In the genomic region with DNA sequence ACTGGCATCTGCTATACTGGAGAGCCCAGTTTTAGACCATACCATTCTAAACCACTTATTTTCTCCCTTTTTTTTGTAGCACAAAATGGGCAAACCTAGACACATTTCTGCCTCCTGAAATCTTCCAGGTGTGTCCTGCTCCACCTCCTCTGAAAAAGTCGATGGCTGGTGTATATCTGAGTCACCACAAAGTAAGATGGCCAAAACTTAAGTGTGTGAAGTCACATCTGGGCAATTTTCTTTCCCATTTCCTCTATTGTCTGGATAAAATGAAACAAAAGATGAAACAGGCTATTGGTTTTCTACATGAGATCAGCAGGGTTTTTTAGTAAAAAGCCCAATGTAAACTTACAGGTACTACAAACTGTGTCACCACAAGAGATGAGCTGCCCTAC, we compare ENCODE assay signal across 21 cellular contexts.
A peak's percentile ranks its signal among the peaks of the same experiment; 100 is the strongest.
DNase-seq lines count a peak whose midpoint lies in the region; ATAC-seq, FAIRE-seq and TF ChIP-seq lines count a peak whose summit lies in the region.
"Had no signal": no experiment of that assay in that cellular context is flagged by ENCODE, and none has a peak within 500 bp of the region (broad histone marks: within the 10 kb centered on the region; RNA-seq: fewer than 3 reads in every experiment).

No MANE protein-coding gene starts in this region.

- peaks cover 82% of the 10 kb centered on the region for H3K4me1 Mint-ChIP-seq in T-helper 1 cell treated with Interleukin-12 subunit alpha and Interleukin-12 subunit beta and Interleukin-4 antibody, amounts not matched to agents 30 μg/mL and 1 μg/mL, for 36 hours (ENCODE audit: low read depth)

- intact Hi-C loops in heart right ventricle (cut with DNase I), result no loop called here

- H3K27me3 Mint-ChIP-seq in T-helper 1 cell treated with Interleukin-12 subunit alpha and Interleukin-12 subunit beta and Interleukin-4 antibody, amounts not matched to agents 30 μg/mL and 1 μg/mL, for 36 hours (ENCODE audit: low read depth), result no peaks in the 10 kb centered on the region

- H3K4me3 ChIP-seq in GM12865 (ENCODE audit: low read depth, low read length) (no peak overlapping the region), OCI-LY1 (ENCODE audit: low read depth, low read length, poor library complexity, severe bottlenecking) (no peak overlapping the region), bronchial epithelial cell (ENCODE audit: low read depth, low read length) (no peak overlapping the region), heart right ventricle (no peak overlapping the region)
- H3K4me3 ChIP-seq: gastroesophageal sphincter, vagina had no signal

- peaks cover 6% of the 10 kb centered on the region; the same call in 1 of the 2 replicates for H3K36me3 ChIP-seq in OCI-LY1 (ENCODE audit: insufficient read depth, low read length)
- H3K36me3 ChIP-seq in bronchial epithelial cell (ENCODE audit: control insufficient read depth, insufficient read depth, low read length), result no peaks in the 10 kb centered on the region
- no peaks in the 10 kb centered on the region for H3K36me3 ChIP-seq in heart right ventricle
- H3K36me3 ChIP-seq: gastroesophageal sphincter, vagina had no signal

- H3K27ac Mint-ChIP-seq in T-helper 1 cell treated with Interleukin-12 subunit alpha and Interleukin-12 subunit beta and Interleukin-4 antibody, amounts not matched to agents 30 μg/mL and 1 μg/mL, for 36 hours, result peak overlapping the region; percentile 56

- peaks cover 99% of the 10 kb centered on the region for H3K4me1 ChIP-seq in OCI-LY1 (ENCODE audit: insufficient read depth, low read length, severe bottlenecking)
- peaks cover 0 to 43% (median 8%) of the 10 kb centered on the region in 9 donors for H3K4me1 ChIP-seq in heart right ventricle
- H3K4me1 ChIP-seq: Caco-2, gastroesophageal sphincter had no signal

- TF ChIP-seq CTCF in GM12865 (IDR thresholded peaks at IDR 0.05; ENCODE audit: insufficient read depth, low read depth, low read length, missing control alignments) (no peak), OCI-LY1 (IDR thresholded peaks at IDR 0.05; ENCODE audit: low read length) (no peak), bronchial epithelial cell (IDR thresholded peaks at IDR 0.05; ENCODE audit: insufficient read depth, low read length, severe bottlenecking) (no peak), heart right ventricle (IDR thresholded peaks at IDR 0.05) (no peak)

- H3K4me3 Mint-ChIP-seq in T-helper 1 cell treated with Interleukin-12 subunit alpha and Interleukin-12 subunit beta and Interleukin-4 antibody, amounts not matched to agents 30 μg/mL and 1 μg/mL, for 36 hours, result peak overlapping the region; percentile 36

- no peaks in the 10 kb centered on the region for H3F3A ChIP-seq in OCI-LY1 (ENCODE audit: insufficient read depth, low read length)

- no peaks in the 10 kb centered on the region for H3K9me2 ChIP-seq in OCI-LY1 (ENCODE audit: low read depth, low read length)

- H2AFZ ChIP-seq in OCI-LY1 (ENCODE audit: low read length), result no peak overlapping the region

- DNase-seq in T-helper 1 cell (no peak), GM12865 (ENCODE audit: low read depth) (peak; percentile 49), bronchial epithelial cell (ENCODE audit: low read depth) (peak; percentile 53), heart right ventricle (no peak), HuH-7 (ENCODE audit: low spot score) (no peak)
- DNase-seq: activated CD4-positive, alpha-beta T cell treated with anti-CD3 and anti-CD28 coated beads, Interleukin-2, amount 50 U/mL, for 48 hours; aorta; BE2C; Caco-2; central memory CD4-positive, alpha-beta T cell; EL; NCI-H1436; NCI-H2171 treated with DMSO at 0.1 percent for 48 hours; NCI-H526; stimulated activated CD4-positive, alpha-beta T cell treated with anti-CD3 and anti-CD28 coated beads, Interleukin-4, amount 100 ng/mL, for 4 hours had no signal

- H3K36me3 Mint-ChIP-seq in T-helper 1 cell treated with Interleukin-12 subunit alpha and Interleukin-12 subunit beta and Interleukin-4 antibody, amounts not matched to agents 30 μg/mL and 1 μg/mL, for 36 hours (ENCODE audit: low read depth), result peaks cover 34% of the 10 kb centered on the region

- no peaks in the 10 kb centered on the region for H4K20me1 ChIP-seq in OCI-LY1 (ENCODE audit: insufficient read depth, low read length)

- H3K27ac ChIP-seq in OCI-LY1 (ENCODE audit: low read depth, low read length, poor library complexity, severe bottlenecking), result peak overlapping the region; percentile 78
- no peak overlapping the region for H3K27ac ChIP-seq in heart right ventricle
- H3K27ac ChIP-seq: gastroesophageal sphincter, vagina had no signal

- H3K9me3 ChIP-seq in OCI-LY1 (ENCODE audit: low read length) (no peaks in the 10 kb centered on the region), heart right ventricle (no peaks in the 10 kb centered on the region)
- H3K9me3 ChIP-seq: BE2C, Caco-2, gastroesophageal sphincter, vagina had no signal

- no peak for ATAC-seq in heart right ventricle
- ATAC-seq in HG02840 (IDR thresholded peaks at IDR 0.05; ENCODE audit: low FRiP score, unreplicated experiment), result no peak
- ATAC-seq: gastroesophageal sphincter had no signal

- 63 to 79% methylated on average over 1 of the region's 1 CpG for WGBS in heart right ventricle, 2 donors

- H3K9me3 Mint-ChIP-seq in T-helper 1 cell treated with Interleukin-12 subunit alpha and Interleukin-12 subunit beta and Interleukin-4 antibody, amounts not matched to agents 30 μg/mL and 1 μg/mL, for 36 hours, result no peaks in the 10 kb centered on the region

- peaks cover 96% of the 10 kb centered on the region for H3K79me2 ChIP-seq in OCI-LY1 (ENCODE audit: insufficient read depth, low read length)

- no peak overlapping the region for H3K9ac ChIP-seq in OCI-LY1 (ENCODE audit: low read length)

- H3K27me3 ChIP-seq in OCI-LY1 (ENCODE audit: insufficient read depth, low read length) (no peaks in the 10 kb centered on the region), bronchial epithelial cell (ENCODE audit: control insufficient read depth, insufficient read depth, low read length) (no peaks in the 10 kb centered on the region), heart right ventricle (no peaks in the 10 kb centered on the region)
- H3K27me3 ChIP-seq: BE2C, gastroesophageal sphincter, vagina had no signal

- no peak for FAIRE-seq in bronchial epithelial cell (lab: Jason Lieb, UNC)
- FAIRE-seq: A204.1 had no signal

- peak overlapping the region; percentile 11; the same call in 1 of the 2 replicates for H3K4me2 ChIP-seq in OCI-LY1 (ENCODE audit: low read length)

Comparison
In these comparisons a context has a peak if more than half of its experiments do, and no peak if none do; other contexts are left out.
1. DNase-seq: peak in GM12865 (single experiment) and bronchial epithelial cell (single experiment); none in T-helper 1 cell (0 of 5), heart right ventricle (0 of 2) and HuH-7 (single experiment).